Comparison of ENCODE assay signal across 9 cellular contexts in the genomic region with DNA sequence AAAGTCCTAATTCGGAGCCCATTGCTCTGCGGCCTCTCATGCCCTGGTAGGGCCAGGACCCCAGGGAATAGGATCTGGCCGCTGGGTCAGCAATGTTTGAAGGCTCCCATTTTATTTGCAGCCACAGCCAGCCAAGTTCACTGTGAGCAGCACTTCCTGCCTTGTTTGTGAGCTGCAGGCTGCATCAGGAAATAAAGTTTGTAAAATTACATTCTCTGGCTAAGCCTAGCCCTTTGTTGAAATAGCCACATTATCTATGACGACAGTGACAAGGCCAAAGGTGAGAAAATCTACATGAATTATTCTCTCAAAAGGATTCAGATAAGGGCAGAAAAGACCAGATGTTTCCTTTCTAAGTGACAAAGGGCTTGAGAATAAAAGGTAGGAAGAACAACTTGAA. TPM values are rescaled to one million over a fixed set of nuclear protein-coding genes. Genes with fewer than 3 reads are reported as not detected.
DNase-seq lines count a peak whose midpoint lies in the region; ATAC-seq and TF ChIP-seq lines count a peak whose summit lies in the region.
"Had no signal": no experiment of that assay in that cellular context is flagged by ENCODE, and none has a peak within 500 bp of the region (broad histone marks: within the 10 kb centered on the region; RNA-seq: fewer than 3 reads in every experiment).

No MANE protein-coding gene starts in this region.

- H3K79me2 ChIP-seq in HCT116 (ENCODE audit: insufficient read depth, low read length): no peaks in the 10 kb centered on the region

- H2AFZ ChIP-seq in HCT116 (ENCODE audit: low read depth, low read length, poor library complexity, severe bottlenecking): no peak overlapping the region

- no peaks in the 10 kb centered on the region for H3K36me3 Mint-ChIP-seq in activated CD8-positive, alpha-beta T cell treated with anti-CD3 and anti-CD28 coated beads, Interleukin-2, amount 10 ng/mL, durations not matched to agents 7 days and 5 days (ENCODE audit: low read depth)

- no peaks in the 10 kb centered on the region for H3K36me3 ChIP-seq in HCT116 (ENCODE audit: control insufficient read depth in 1 of 2, insufficient read depth in 2 of 2, low read length in 2 of 2)
- H3K36me3 ChIP-seq in heart right ventricle: no peaks in the 10 kb centered on the region
- no peaks in the 10 kb centered on the region for H3K36me3 ChIP-seq in gastrocnemius medialis

- intact Hi-C loops in HCT116 (cut with micrococcal nuclease) (no loop called here), heart right ventricle (cut with DNase I) (loop anchor here in 4 of 10 donors (2.0 kb wide), 2 partner anchors 17 to 23 kb away; partner anchors contain the start of gene ITGB1 (in 3 of the 4)), gastrocnemius medialis (cut with DNase I; ENCODE audit: low total_unique reads) (no loop called here)

- H3K4me3 ChIP-seq in HCT116 (replicated peaks in 1 of 2; ENCODE audit: low read depth in 1 of 2, low read length in 2 of 2) (peak overlapping the region in 1 of 2 experiments; percentile 55; a peak in 1 of 4 replicates), heart right ventricle (peak overlapping the region in 4 of 10 donors; percentile 39 to 63 (median 60)), gastrocnemius medialis (no peak overlapping the region)

- TF ChIP-seq CTCF in HCT116 (IDR thresholded peaks at IDR 0.05 in 2 of 3, conservative IDR thresholded peaks at IDR 0.05 in 1 of 3; ENCODE audit: borderline replicate concordance in 1 of 3, insufficient read depth in 1 of 3, low read depth in 2 of 3, low read length in 2 of 3) (no peak), heart right ventricle (IDR thresholded peaks at IDR 0.05) (no peak), gastrocnemius medialis (IDR thresholded peaks at IDR 0.05 in 4 of 5, conservative IDR thresholded peaks at IDR 0.05 in 1 of 5) (no peak)

- 34 to 48% methylated on average over 4 of the region's 4 CpGs for WGBS in heart right ventricle, 2 donors

- peaks cover 36% of the 10 kb centered on the region for H3K4me1 Mint-ChIP-seq in activated CD8-positive, alpha-beta T cell treated with anti-CD3 and anti-CD28 coated beads, Interleukin-2, amount 10 ng/mL, durations not matched to agents 7 days and 5 days (ENCODE audit: low read depth)

- no peaks in the 10 kb centered on the region for H4K20me1 ChIP-seq in HCT116 (ENCODE audit: insufficient read depth)

- no peaks in the 10 kb centered on the region for H3K9me3 Mint-ChIP-seq in activated CD8-positive, alpha-beta T cell treated with anti-CD3 and anti-CD28 coated beads, Interleukin-2, amount 10 ng/mL, durations not matched to agents 7 days and 5 days (ENCODE audit: insufficient read depth)

- CTCF ChIA-PET in HCT116 (lab: Charles Lee): interaction anchor here (1.8 kb wide), 1 partner anchor 27 kb away, joined by 8 read pairs; no protein-coding TSS in a partner anchor
- CTCF ChIA-PET in activated CD8-positive, alpha-beta T cell treated with anti-CD3 and anti-CD28 coated beads, Interleukin-2, amount 10 ng/mL, durations not matched to agents 7 days and 5 days (lab: Charles Lee): interaction anchor here (1.1 to 4.2 kb wide), 8 partner anchors 25 to 536 kb away, joined by 3 to 21 read pairs (median 4); partner anchors contain the start of gene CCDC7

- TF ChIP-seq POLR2A in HCT116 (IDR thresholded peaks at IDR 0.05; ENCODE audit: borderline replicate concordance, extremely low read depth, insufficient read depth, insufficient read length): no peak
- TF ChIP-seq POLR2A in gastrocnemius medialis (IDR thresholded peaks at IDR 0.05): peak in 1 of 2 donors; percentile 9

- H3K27me3 Mint-ChIP-seq in activated CD8-positive, alpha-beta T cell treated with anti-CD3 and anti-CD28 coated beads, Interleukin-2, amount 10 ng/mL, durations not matched to agents 7 days and 5 days (ENCODE audit: low read depth): no peaks in the 10 kb centered on the region

- POLR2A ChIA-PET in HCT116 (lab: Charles Lee): interaction anchor here (1.2 to 2.5 kb wide), 8 partner anchors 10 to 27 kb away, joined by 3 to 20 read pairs (median 12); no protein-coding TSS in a partner anchor
- POLR2A ChIA-PET in activated CD8-positive, alpha-beta T cell treated with anti-CD3 and anti-CD28 coated beads, Interleukin-2, amount 10 ng/mL, durations not matched to agents 7 days and 5 days (lab: Charles Lee): interaction anchor here (1.0 to 2.8 kb wide), 2 partner anchors 22 to 603 kb away, joined by 3 to 8 read pairs; no protein-coding TSS in a partner anchor

- H3K27me3 ChIP-seq in HCT116 (ENCODE audit: insufficient read depth, low read length) (no peaks in the 10 kb centered on the region), heart right ventricle (no peaks in the 10 kb centered on the region), gastrocnemius medialis (no peaks in the 10 kb centered on the region)

- no peaks in the 10 kb centered on the region for H3K9me2 ChIP-seq in HCT116 (ENCODE audit: insufficient read depth)

- H3K9me3 ChIP-seq in HCT116 (ENCODE audit: control insufficient read depth in 1 of 2, insufficient read depth in 1 of 2, low read depth in 1 of 2, low read length in 2 of 2) (no peaks in the 10 kb centered on the region), heart right ventricle (no peaks in the 10 kb centered on the region), gastrocnemius medialis (no peaks in the 10 kb centered on the region)

- TF ChIP-seq RAD21 in HCT116 (IDR thresholded peaks at IDR 0.05; ENCODE audit: low read depth): no peak

- peak overlapping the region; percentile 71 for H3K27ac ChIP-seq in HCT116 (ENCODE audit: low read depth, low read length)
- peak overlapping the region; percentile 67 to 98 (median 94) for H3K27ac ChIP-seq in heart right ventricle
- peak overlapping the region; percentile 84 to 91 (median 88) for H3K27ac ChIP-seq in gastrocnemius medialis

- H3K4me2 ChIP-seq in HCT116 (ENCODE audit: low read length): peak overlapping the region; percentile 84

- H3K4me3 Mint-ChIP-seq in activated CD8-positive, alpha-beta T cell treated with anti-CD3 and anti-CD28 coated beads, Interleukin-2, amount 10 ng/mL, durations not matched to agents 7 days and 5 days: no peak overlapping the region

- no TSS peak for BruUV-seq in HCT116 (replicated peaks; lab: Mats Ljungman, UMichigan)

- in situ Hi-C loops in gastrocnemius medialis (cut with MboI; ENCODE audit: low sequenced_read_pairs in 4 of 4): no loop called here

- RAD21 ChIA-PET in HCT116 (lab: Charles Lee; ENCODE audit: low non-redundant PET in 1 of 2, low total read pairs in 2 of 2, uncharacterized antibody in 2 of 2, unreplicated experiment in 2 of 2): no interaction called here

- ATAC-seq in HCT116: no peak
- no peak for ATAC-seq in activated CD8-positive, alpha-beta T cell treated with anti-CD3 and anti-CD28 coated beads, Interleukin-2, amount 10 ng/mL, durations not matched to agents 7 days and 5 days
- ATAC-seq in heart right ventricle: peak; percentile 24 to 86 (median 65)
- peak; percentile 20 to 46 for ATAC-seq in gastrocnemius medialis

- H3K4me1 ChIP-seq in HCT116 (ENCODE audit: control insufficient read depth in 1 of 2, insufficient read depth in 2 of 2, low read length in 2 of 2) (peaks cover 64 to 77% of the 10 kb centered on the region in 2 experiments), heart right ventricle (peaks cover 0 to 68% (median 36%) of the 10 kb centered on the region in 9 donors), gastrocnemius medialis (peaks cover 4 to 5% of the 10 kb centered on the region in 2 donors)

- peak overlapping the region; percentile 73 for H3K9ac ChIP-seq in HCT116 (ENCODE audit: low read length)

- H3K27ac Mint-ChIP-seq in activated CD8-positive, alpha-beta T cell treated with anti-CD3 and anti-CD28 coated beads, Interleukin-2, amount 10 ng/mL, durations not matched to agents 7 days and 5 days: peak overlapping the region; percentile 39

- no peak for DNase-seq in HCT116 (ENCODE audit: low read depth, low spot score)
- peak; percentile 32 for DNase-seq in activated CD8-positive, alpha-beta T cell treated with anti-CD3 and anti-CD28 coated beads, Interleukin-2, amount 10 ng/mL, durations not matched to agents 7 days and 5 days
- DNase-seq in heart right ventricle: peak; percentile 55 to 63
- no peak for DNase-seq in gastrocnemius medialis
- DNase-seq in stimulated activated CD4-positive, alpha-beta T cell treated with anti-CD3 and anti-CD28 coated beads, Interleukin-4, amount 100 ng/mL, for 4 hours: no peak
- DNase-seq in NCI-H510A (lab: John Stamatoyannopoulos, UW): no peak
- DNase-seq in occipital lobe (lab: John Stamatoyannopoulos, UW): no peak
- DNase-seq in NCI-H748 treated with DMSO at 0.1 percent for 48 hours (lab: John Stamatoyannopoulos, UW): no peak
- DNase-seq: NCI-H187 treated with DMSO at 0.1 percent for 48 hours had no signal

TF ChIP-seq in HCT116, 20 proteins besides CTCF, POLR2A, EP300 and RAD21:
- no peak for TF ChIP-seq SRF (IDR thresholded peaks at IDR 0.05; ENCODE audit: low read depth)

RNA-seq across cellular contexts. Expression of gene ITGB1, which starts 23.7 kb away (rescaled TPM):
- total RNA-seq in HCT116 (2021; ENCODE audit: unreplicated experiment) (366 TPM), heart right ventricle (100 to 1,000 TPM; 503 to 713 (median 595) TPM), gastrocnemius medialis (100 to 1,000 TPM; 242 to 379 (median 368) TPM), occipital lobe (102 TPM)
- 200 and 253 TPM in 2 replicates for polyA plus RNA-seq in HCT116 (2012)
- total RNA-seq in activated CD8-positive, alpha-beta T cell treated with anti-CD3 and anti-CD28 coated beads, Interleukin-2, amount 10 ng/mL, durations not matched to agents 7 days and 5 days: 10 to 100 TPM; 35.0 to 40.2 TPM
- 100 to 1,000 TPM; 169 to 828 TPM for polyA plus RNA-seq in heart right ventricle

Comparison
In these comparisons a context has a peak if more than half of its experiments do, and no peak if none do; other contexts are left out.
1. ATAC-seq: peak in heart right ventricle (8 of 8) and gastrocnemius medialis (2 of 2); none in HCT116 (single experiment) and activated CD8-positive, alpha-beta T cell treated with anti-CD3 and anti-CD28 coated beads, Interleukin-2, amount 10 ng/mL, durations not matched to agents 7 days and 5 days (single experiment).
2. DNase-seq: peak in activated CD8-positive, alpha-beta T cell treated with anti-CD3 and anti-CD28 coated beads, Interleukin-2, amount 10 ng/mL, durations not matched to agents 7 days and 5 days (single experiment) and heart right ventricle (2 of 2); none in HCT116 (single experiment), gastrocnemius medialis (0 of 2), stimulated activated CD4-positive, alpha-beta T cell treated with anti-CD3 and anti-CD28 coated beads, Interleukin-4, amount 100 ng/mL, for 4 hours (0 of 2), NCI-H510A (single experiment), occipital lobe (single experiment) and NCI-H748 treated with DMSO at 0.1 percent for 48 hours (single experiment).
3. Peak in every context shown above with its lines, with median percentiles within 50 percentile points of each other: H3K27ac ChIP-seq.